Comparison of ENCODE assay signal across 8 cellular contexts in the genomic region with DNA sequence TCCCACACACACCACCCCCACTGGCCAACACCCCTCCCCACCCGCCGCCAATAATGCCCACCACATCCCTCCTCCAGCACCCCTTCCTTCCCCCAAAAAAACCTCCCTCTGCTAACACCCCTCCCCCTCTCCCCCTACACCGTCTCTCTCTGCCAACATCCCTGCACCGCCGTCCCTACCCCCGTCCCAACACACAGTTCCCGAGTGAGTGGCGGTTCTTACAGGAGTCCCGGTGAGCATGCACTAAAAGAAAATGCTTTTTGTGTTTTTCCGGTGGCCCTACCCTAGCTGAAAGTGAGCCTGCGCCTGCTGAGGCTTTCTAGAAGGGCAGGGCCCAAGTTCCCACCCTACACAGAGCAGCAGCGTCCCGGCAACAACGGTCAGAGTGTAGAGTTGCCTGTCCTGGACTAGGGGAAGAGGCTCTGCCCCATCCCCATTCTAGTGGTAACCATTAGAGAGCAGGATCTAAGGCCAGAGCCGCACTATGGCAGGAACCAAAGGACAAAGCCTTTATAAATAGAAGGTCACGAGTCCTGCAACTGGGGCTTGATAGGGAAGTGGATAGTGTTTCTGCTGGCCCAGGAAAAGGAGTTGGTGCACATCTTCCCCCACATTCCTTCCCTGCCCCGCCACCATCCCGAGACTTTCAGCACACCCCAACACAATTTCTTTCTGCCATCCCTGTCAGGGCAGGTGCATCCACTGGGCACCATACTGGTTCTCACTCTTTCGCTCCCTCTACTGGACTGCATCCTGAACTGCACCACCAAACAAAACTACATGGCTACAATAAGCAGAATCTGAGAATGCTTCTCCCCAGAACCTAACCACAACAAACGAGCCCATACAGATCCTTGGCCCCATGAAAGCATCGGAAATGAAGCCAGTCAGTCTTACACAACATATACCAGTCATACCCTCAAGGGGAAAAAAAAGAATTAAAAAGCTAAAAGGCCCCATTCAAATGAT.
A peak's percentile ranks its signal among the peaks of the same experiment; 100 is the strongest.
DNase-seq lines count a peak whose midpoint lies in the region; ATAC-seq and TF ChIP-seq lines count a peak whose summit lies in the region.

No MANE protein-coding gene starts in this region.

- POLR2A ChIA-PET in OCI-LY7 (lab: Charles Lee): interaction anchor here (0.7 kb wide), 1 partner anchor 636 kb away, joined by 4 read pairs; no protein-coding TSS in a partner anchor

- TF ChIP-seq CTCF in OCI-LY7 (conservative IDR thresholded peaks at IDR 0.05; ENCODE audit: low read length) (peak; percentile 70), tibial nerve (IDR thresholded peaks at IDR 0.05) (peak; percentile 20 to 41 (median 32))

- H3K4me3 Mint-ChIP-seq in activated naive CD4-positive, alpha-beta T cell treated with anti-CD3 and anti-CD28 coated beads for 36 hours: no peak overlapping the region

- H3K4me3 ChIP-seq in OCI-LY7 (ENCODE audit: low read depth, low read length, poor library complexity, severe bottlenecking) (no peak overlapping the region), tibial nerve (no peak overlapping the region)

- no peaks in the 10 kb centered on the region for H3K36me3 Mint-ChIP-seq in activated naive CD4-positive, alpha-beta T cell treated with anti-CD3 and anti-CD28 coated beads for 36 hours (ENCODE audit: low read depth)

- 36 to 59% methylated on average over 21 of the region's 21 CpGs for WGBS in tibial nerve, 2 donors

- H2AFZ ChIP-seq in OCI-LY7 (ENCODE audit: low read length): no peak overlapping the region

- no TSS peak for BruUV-seq in OCI-LY7 (replicated peaks; lab: Mats Ljungman, UMichigan)

- intact Hi-C loops in OCI-LY7 (cut with micrococcal nuclease; ENCODE audit: unreplicated experiment): no loop called here
- intact Hi-C loops in activated naive CD4-positive, alpha-beta T cell treated with anti-CD3 and anti-CD28 coated beads for 36 hours (cut with micrococcal nuclease): loop anchor here (1.0 to 2.0 kb wide), 3 partner anchors 182 to 452 kb away; no protein-coding TSS in a partner anchor

- H3K27ac ChIP-seq in OCI-LY7 (ENCODE audit: low read depth, low read length, poor library complexity, severe bottlenecking): no peak overlapping the region
- H3K27ac ChIP-seq in tibial nerve: no peak overlapping the region

- H3K9me3 ChIP-seq in OCI-LY7 (ENCODE audit: low read length) (no peaks in the 10 kb centered on the region), tibial nerve (no peaks in the 10 kb centered on the region)

- H3K4me2 ChIP-seq in OCI-LY7 (ENCODE audit: low read length): no peak overlapping the region

- H4K20me1 ChIP-seq in OCI-LY7 (ENCODE audit: insufficient read depth, low read length): no peaks in the 10 kb centered on the region

- no peaks in the 10 kb centered on the region for H3K27me3 Mint-ChIP-seq in activated naive CD4-positive, alpha-beta T cell treated with anti-CD3 and anti-CD28 coated beads for 36 hours (ENCODE audit: low read depth)

- CTCF ChIA-PET in OCI-LY7 (lab: Charles Lee; ENCODE audit: unreplicated experiment): no interaction called here
- CTCF ChIA-PET in activated naive CD4-positive, alpha-beta T cell treated with anti-CD3 and anti-CD28 coated beads for 36 hours (lab: Charles Lee): interaction anchor here (0.6 to 0.8 kb wide), 4 partner anchors 158 to 906 kb away, joined by 3 to 6 read pairs (median 3); no protein-coding TSS in a partner anchor

- no peaks in the 10 kb centered on the region for H3K27me3 ChIP-seq in tibial nerve

- no peak for TF ChIP-seq EP300 in tibial nerve (IDR thresholded peaks at IDR 0.05)

- no peaks in the 10 kb centered on the region for H3K9me2 ChIP-seq in OCI-LY7 (ENCODE audit: insufficient read depth, low read length)

- H3K4me1 ChIP-seq in OCI-LY7 (ENCODE audit: insufficient read depth, low read length, poor library complexity, severe bottlenecking) (no peaks in the 10 kb centered on the region), tibial nerve (no peaks in the 10 kb centered on the region)

- H3K36me3 ChIP-seq in OCI-LY7 (ENCODE audit: insufficient read depth, low read length) (no peaks in the 10 kb centered on the region), tibial nerve (no peaks in the 10 kb centered on the region)

- H3K27ac Mint-ChIP-seq in activated naive CD4-positive, alpha-beta T cell treated with anti-CD3 and anti-CD28 coated beads for 36 hours: no peak overlapping the region

- ATAC-seq in GM18498 (IDR thresholded peaks at IDR 0.05; ENCODE audit: unreplicated experiment): peak; percentile 77
- ATAC-seq in HG02981 (IDR thresholded peaks at IDR 0.05; ENCODE audit: unreplicated experiment): peak; percentile 70

- TF ChIP-seq POLR2A in tibial nerve (IDR thresholded peaks at IDR 0.05): no peak

- H3K9me3 Mint-ChIP-seq in activated naive CD4-positive, alpha-beta T cell treated with anti-CD3 and anti-CD28 coated beads for 36 hours: no peaks in the 10 kb centered on the region

- DNase-seq in CD1c-positive myeloid dendritic cell (ENCODE audit: extremely low spot score): peak; percentile 1
- DNase-seq in OCI-LY7 (ENCODE audit: low spot score): peak; percentile 33
- DNase-seq in activated naive CD4-positive, alpha-beta T cell treated with anti-CD3 and anti-CD28 coated beads for 36 hours: peak; percentile 59
- DNase-seq in inferior parietal cortex (ENCODE audit: extremely low spot score): peak; percentile 20
- DNase-seq in tibial nerve (ENCODE audit: low spot score in 2 of 2): peak in 1 of 2 donors; percentile 13
- DNase-seq in NCI-H128 (lab: John Stamatoyannopoulos, UW; ENCODE audit: unreplicated experiment): no peak

- H3K4me1 Mint-ChIP-seq in activated naive CD4-positive, alpha-beta T cell treated with anti-CD3 and anti-CD28 coated beads for 36 hours (ENCODE audit: low read depth): peaks cover 20% of the 10 kb centered on the region

- no peaks in the 10 kb centered on the region for H3K79me2 ChIP-seq in OCI-LY7 (ENCODE audit: insufficient read depth, low read depth, low read length)
